Comparison of ENCODE assay signal across 15 cellular contexts in the genomic region with DNA sequence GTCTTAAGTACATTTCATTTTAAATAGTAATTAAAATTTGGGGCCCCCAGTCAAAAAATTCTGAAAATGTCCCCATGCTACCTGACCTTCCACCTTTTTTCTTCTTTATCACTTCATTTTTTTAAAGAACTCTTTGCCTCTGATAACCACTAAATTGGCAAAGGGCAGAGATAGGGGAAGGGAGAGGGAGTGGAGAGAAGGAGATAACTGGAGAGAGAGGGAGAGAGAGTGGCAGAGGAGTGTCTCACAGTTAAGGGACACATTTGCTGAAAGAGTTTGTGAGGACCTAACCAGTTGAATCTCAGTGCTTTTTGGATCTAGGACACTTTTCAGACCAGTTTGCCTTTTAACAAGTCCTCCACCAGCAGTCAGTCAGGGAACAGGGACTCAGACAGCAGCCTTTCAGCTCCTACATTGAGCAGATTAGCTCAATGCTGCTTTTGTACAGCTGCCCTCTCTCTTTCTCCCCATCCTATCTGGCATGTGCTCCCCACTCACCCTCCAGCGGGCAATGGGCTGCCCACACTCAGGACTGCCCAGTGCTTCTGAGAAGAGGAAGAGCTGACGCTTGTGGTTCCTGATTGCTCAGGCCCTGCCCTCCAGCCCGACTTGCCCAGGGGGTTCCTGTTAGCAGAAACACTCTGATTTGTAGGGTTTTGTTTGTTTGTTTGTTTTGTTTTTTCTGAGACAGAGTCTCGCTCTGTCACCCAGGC. TPM values are rescaled to one million over a fixed set of nuclear protein-coding genes. Genes with fewer than 3 reads are reported as not detected.
A peak's percentile ranks its signal among the peaks of the same experiment; 100 is the strongest.
DNase-seq lines count a peak whose midpoint lies in the region; ATAC-seq and TF ChIP-seq lines count a peak whose summit lies in the region.
"Had no signal": no experiment of that assay in that cellular context is flagged by ENCODE, and none has a peak within 500 bp of the region (broad histone marks: within the 10 kb centered on the region; RNA-seq: fewer than 3 reads in every experiment).

No MANE protein-coding gene starts in this region.

- H3K4me3 ChIP-seq in mucosa of descending colon (no peak overlapping the region), BE2C (ENCODE audit: low read depth, low read length) (no peak overlapping the region)
- H3K4me3 ChIP-seq: breast epithelium had no signal

- no peaks in the 10 kb centered on the region for H3K27me3 ChIP-seq in BE2C
- H3K27me3 ChIP-seq: breast epithelium had no signal

- no peaks in the 10 kb centered on the region for H3K4me1 ChIP-seq in mucosa of descending colon (ENCODE audit: low read depth)
- no peaks in the 10 kb centered on the region for H3K4me1 ChIP-seq in BE2C
- H3K4me1 ChIP-seq: breast epithelium had no signal

- H3K36me3 ChIP-seq in mucosa of descending colon (ENCODE audit: low read depth) (no peaks in the 10 kb centered on the region), BE2C (peaks cover 6% of the 10 kb centered on the region; the same call in 1 of the 2 replicates)
- H3K36me3 ChIP-seq: breast epithelium had no signal

- DNase-seq in AML-193 (lab: John Stamatoyannopoulos, UW) (peak; percentile 6 to 20), NOMO-1 treated with dmso at 0.1 percent for 144 hours (lab: John Stamatoyannopoulos, UW; ENCODE audit: unreplicated experiment) (peak; percentile 1), Right ventricle myocardium superior (peak; percentile 72), mucosa of descending colon (peak in 1 of 3 donors; percentile 61), BE2C (no peak), SIG-M5 treated with dmso at 0.1 percent for 504 hours (lab: John Stamatoyannopoulos, UW; ENCODE audit: unreplicated experiment) (no peak)
- DNase-seq: activated CD4-positive, alpha-beta T cell treated with anti-CD3 and anti-CD28 coated beads, Interleukin-2, amount 10 ng/mL, durations not matched to agents 24 days and 14 days; activated naive CD8-positive, alpha-beta T cell treated with anti-CD3 and anti-CD28 coated beads, Interleukin-2, amount 10 ng/mL, durations not matched to agents 7 days and 5 days; activated T-cell treated with anti-CD3 and anti-CD28 coated beads, Interleukin-2, amount 50 U/mL, for 1 hour; effector CD4-positive, alpha-beta T cell; GF-D8; NCI-H1417 had no signal

- no peak for TF ChIP-seq CTCF in mucosa of descending colon (IDR thresholded peaks at IDR 0.05)
- TF ChIP-seq CTCF in BE2C (IDR thresholded peaks at IDR 0.05; ENCODE audit: low read depth, low read length), result no peak

- intact Hi-C loops in Right ventricle myocardium superior (cut with DNase I) (no loop called here), mucosa of descending colon (cut with DNase I, micrococcal nuclease) (no loop called here)

- ATAC-seq in Right ventricle myocardium superior (ENCODE audit: poor library complexity) (peak; percentile 83), mucosa of descending colon (peak; percentile 46), GM18868 (IDR thresholded peaks at IDR 0.05; ENCODE audit: unreplicated experiment) (no peak), HG02642 (IDR thresholded peaks at IDR 0.05; ENCODE audit: poor library complexity, unreplicated experiment) (no peak)

- H3K9me3 ChIP-seq in mucosa of descending colon (no peaks in the 10 kb centered on the region), BE2C (no peaks in the 10 kb centered on the region)
- H3K9me3 ChIP-seq: breast epithelium had no signal

RNA-seq across cellular contexts. Expression of gene ARMC2, which starts 14.4 kb away (rescaled TPM):
- 9.5 TPM for total RNA-seq in Right ventricle myocardium superior
- total RNA-seq in mucosa of descending colon, result 1 to 10 TPM; 3.5 to 5.5 (median 4.8) TPM
- polyA plus RNA-seq in BE2C (2012; ENCODE audit: insufficient read depth, insufficient read length, low read depth), result 2.5 TPM

Comparison
In these comparisons a context has a peak if more than half of its experiments do, and no peak if none do; other contexts are left out.
1. DNase-seq: peak in AML-193 (2 of 2), NOMO-1 treated with dmso at 0.1 percent for 144 hours (single experiment) and Right ventricle myocardium superior (single experiment); none in BE2C (single experiment) and SIG-M5 treated with dmso at 0.1 percent for 504 hours (single experiment).
2. ATAC-seq: peak in Right ventricle myocardium superior (single experiment) and mucosa of descending colon (single experiment); none in GM18868 (single experiment) and HG02642 (single experiment).